ENCODE assay signal across 30 cellular contexts in genomic region chr6:87788141-87788540, GRCh38.
"Had no signal": no experiment of that assay in that cellular context is flagged by ENCODE, and none has a peak within 500 bp of the region (broad histone marks: within the 10 kb centered on the region; RNA-seq: fewer than 3 reads in every experiment).

No MANE protein-coding gene starts in this region.

- H3K4me1 Mint-ChIP-seq: activated CD4-positive, alpha-beta T cell treated with anti-CD3 and anti-CD28 coated beads, Interleukin-2, amount 10 ng/mL, durations not matched to agents 24 days and 14 days; activated naive CD4-positive, alpha-beta T cell treated with anti-CD3 and anti-CD28 coated beads, Interleukin-2, amount 50 U/mL, for 24 hours; activated naive CD8-positive, alpha-beta T cell treated with anti-CD3 and anti-CD28 coated beads, Interleukin-2, amount 10 ng/mL, durations not matched to agents 7 days and 5 days; central memory CD8-positive, alpha-beta T cell had no signal

- H3K4me3 ChIP-seq: ascending aorta, cardiac muscle cell, PC-9 had no signal

- H2AFZ ChIP-seq: PC-9 had no signal

- H3K36me3 Mint-ChIP-seq: activated naive CD4-positive, alpha-beta T cell treated with anti-CD3 and anti-CD28 coated beads, Interleukin-2, amount 50 U/mL, for 24 hours; activated naive CD8-positive, alpha-beta T cell treated with anti-CD3 and anti-CD28 coated beads, Interleukin-2, amount 10 ng/mL, durations not matched to agents 7 days and 5 days had no signal

- H3K4me2 ChIP-seq: PC-9 had no signal

- H3K4me1 ChIP-seq: ascending aorta had no signal

- H3K27ac ChIP-seq: ascending aorta, cardiac muscle cell, PC-9, RWPE1 had no signal

- H3K36me3 ChIP-seq: ascending aorta, cardiac muscle cell had no signal

- DNase-seq: activated CD4-positive, alpha-beta T cell treated with anti-CD3 and anti-CD28 coated beads, Interleukin-2, amount 10 ng/mL, durations not matched to agents 24 days and 14 days; activated CD4-positive, alpha-beta T cell treated with anti-CD3 and anti-CD28 coated beads, Interleukin-2, amount 50 U/mL, for 4 hours; activated CD8-positive, alpha-beta T cell treated with anti-CD3 and anti-CD28 coated beads for 36 hours; activated gamma-delta T cell; activated naive CD4-positive, alpha-beta T cell treated with Interleukin-2 at 50 U/mL for 16 hours; activated naive CD8-positive, alpha-beta T cell treated with anti-CD3 and anti-CD28 coated beads, Interleukin-2, amount 10 ng/mL, durations not matched to agents 7 days and 5 days; activated T-cell treated with anti-CD3 and anti-CD28 coated beads, Interleukin-2, amount 50 U/mL, for 1 hour; activated T-cell treated with anti-CD3 and anti-CD28 coated beads, Interleukin-2, amount 50 U/mL, for 72 hours; amygdala; NCI-H1105; NCI-H1417 treated with DMSO at 0.1 percent for 48 hours; NCI-H187 treated with DMSO at 0.1 percent for 48 hours; NCI-H2081; NCI-H2171 treated with DMSO at 0.1 percent for 48 hours; NCI-H2227 treated with DMSO at 0.1 percent for 48 hours; NCI-H446; NCI-H510A treated with DMSO at 0.1 percent for 48 hours; NCI-H69; PC-9; Right ventricle myocardium superior had no signal

- ATAC-seq: activated CD8-positive, alpha-beta T cell treated with anti-CD3 and anti-CD28 coated beads for 36 hours; activated T-cell treated with anti-CD3 and anti-CD28 coated beads, Interleukin-2, amount 50 U/mL, for 72 hours had no signal

- H3K4me3 Mint-ChIP-seq: activated CD4-positive, alpha-beta T cell treated with anti-CD3 and anti-CD28 coated beads, Interleukin-2, amount 10 ng/mL, durations not matched to agents 24 days and 14 days; activated CD8-positive, alpha-beta T cell treated with anti-CD3 and anti-CD28 coated beads for 36 hours; activated naive CD4-positive, alpha-beta T cell treated with anti-CD3 and anti-CD28 coated beads, Interleukin-2, amount 50 U/mL, for 24 hours; activated naive CD8-positive, alpha-beta T cell treated with anti-CD3 and anti-CD28 coated beads, Interleukin-2, amount 10 ng/mL, durations not matched to agents 7 days and 5 days; activated T-cell treated with anti-CD3 and anti-CD28 coated beads, Interleukin-2, amount 50 U/mL, for 72 hours; central memory CD8-positive, alpha-beta T cell; T-helper 1 cell treated with Interleukin-12 subunit alpha and Interleukin-12 subunit beta and Interleukin-4 antibody, amounts not matched to agents 30 μg/mL and 1 μg/mL, for 36 hours; T-helper 2 cell treated with Interferon-gamma antibody and Interleukin-4, amounts not matched to agents 5 μg/mL and 100 μg/mL, for 36 hours had no signal

- H3K9me3 Mint-ChIP-seq: activated CD4-positive, alpha-beta T cell treated with anti-CD3 and anti-CD28 coated beads, Interleukin-2, amount 10 ng/mL, durations not matched to agents 24 days and 14 days; activated CD8-positive, alpha-beta T cell treated with anti-CD3 and anti-CD28 coated beads for 36 hours; activated naive CD4-positive, alpha-beta T cell treated with anti-CD3 and anti-CD28 coated beads, Interleukin-2, amount 50 U/mL, for 24 hours; activated naive CD8-positive, alpha-beta T cell treated with anti-CD3 and anti-CD28 coated beads, Interleukin-2, amount 10 ng/mL, durations not matched to agents 7 days and 5 days; activated T-cell treated with anti-CD3 and anti-CD28 coated beads, Interleukin-2, amount 50 U/mL, for 72 hours; activated T-helper 2 cell treated with anti-CD3 and anti-CD28 coated beads, Interferon-gamma antibody, Interleukin-2, Interleukin-4, amounts not matched to agents 10 μg/mL and 5 μg/mL and 100 μg/mL, durations not matched to agents 14 hours and 24 hours and 36 hours; central memory CD8-positive, alpha-beta T cell; T-helper 1 cell treated with Interleukin-12 subunit alpha and Interleukin-12 subunit beta and Interleukin-4 antibody, amounts not matched to agents 30 μg/mL and 1 μg/mL, for 36 hours; T-helper 2 cell treated with Interferon-gamma antibody and Interleukin-4, amounts not matched to agents 5 μg/mL and 100 μg/mL, for 36 hours had no signal

- H3K27me3 ChIP-seq: ascending aorta, cardiac muscle cell had no signal

- FAIRE-seq: RCC 7860, TTC549 had no signal

- H3K27ac Mint-ChIP-seq: activated CD4-positive, alpha-beta T cell treated with anti-CD3 and anti-CD28 coated beads, Interleukin-2, amount 10 ng/mL, durations not matched to agents 24 days and 14 days; activated CD8-positive, alpha-beta T cell treated with anti-CD3 and anti-CD28 coated beads for 36 hours; activated naive CD4-positive, alpha-beta T cell treated with anti-CD3 and anti-CD28 coated beads, Interleukin-2, amount 50 U/mL, for 24 hours; activated naive CD8-positive, alpha-beta T cell treated with anti-CD3 and anti-CD28 coated beads, Interleukin-2, amount 10 ng/mL, durations not matched to agents 7 days and 5 days; activated T-cell treated with anti-CD3 and anti-CD28 coated beads, Interleukin-2, amount 50 U/mL, for 72 hours; activated T-helper 2 cell treated with anti-CD3 and anti-CD28 coated beads, Interferon-gamma antibody, Interleukin-2, Interleukin-4, amounts not matched to agents 10 μg/mL and 5 μg/mL and 100 μg/mL, durations not matched to agents 14 hours and 24 hours and 36 hours; T-helper 1 cell treated with Interleukin-12 subunit alpha and Interleukin-12 subunit beta and Interleukin-4 antibody, amounts not matched to agents 30 μg/mL and 1 μg/mL, for 36 hours; T-helper 2 cell treated with Interferon-gamma antibody and Interleukin-4, amounts not matched to agents 5 μg/mL and 100 μg/mL, for 36 hours had no signal

- H3K9me3 ChIP-seq: ascending aorta had no signal
